14 cellular contexts compared by ENCODE assay signal in genomic region chr3:115245437-115245836, GRCh38.
DNase-seq lines count a peak whose midpoint lies in the region; ATAC-seq and TF ChIP-seq lines count a peak whose summit lies in the region.
"Had no signal": no experiment of that assay in that cellular context is flagged by ENCODE, and none has a peak within 500 bp of the region (broad histone marks: within the 10 kb centered on the region; RNA-seq: fewer than 3 reads in every experiment).

No MANE protein-coding gene starts in this region.

- ATAC-seq in mucosa of descending colon = no peak
- no peak for ATAC-seq in activated naive CD8-positive, alpha-beta T cell treated with anti-CD3 and anti-CD28 coated beads, Interleukin-2, amount 50 U/mL, for 24 hours
- ATAC-seq in GM19452 (IDR thresholded peaks at IDR 0.05; ENCODE audit: unreplicated experiment) = no peak

- H3K4me3 ChIP-seq in HFF-Myc (replicated peaks; ENCODE audit: low read depth, low read length) (no peak overlapping the region), hepatocyte (no peak overlapping the region), mucosa of descending colon (no peak overlapping the region)
- H3K4me3 ChIP-seq: right lobe of liver had no signal

- H3K9me3 ChIP-seq in hepatocyte (ENCODE audit: low read depth) (no peaks in the 10 kb centered on the region), mucosa of descending colon (no peaks in the 10 kb centered on the region)
- H3K9me3 ChIP-seq: right lobe of liver had no signal

- H3K27ac Mint-ChIP-seq in activated naive CD8-positive, alpha-beta T cell treated with anti-CD3 and anti-CD28 coated beads, Interleukin-2, amount 50 U/mL, for 24 hours = no peak overlapping the region
- H3K27ac Mint-ChIP-seq: B cell, endodermal cell had no signal

- no peaks in the 10 kb centered on the region for H4K20me1 ChIP-seq in hepatocyte (ENCODE audit: insufficient read depth, poor library complexity, severe bottlenecking)

- H3K36me3 ChIP-seq in hepatocyte (replicated peaks; ENCODE audit: insufficient read depth, low read depth) = no peaks in the 10 kb centered on the region
- H3K36me3 ChIP-seq in mucosa of descending colon (ENCODE audit: low read depth) = no peaks in the 10 kb centered on the region
- H3K36me3 ChIP-seq: right lobe of liver, WERI-Rb-1 had no signal

- H3K4me1 ChIP-seq in hepatocyte (ENCODE audit: insufficient read depth) (no peaks in the 10 kb centered on the region), mucosa of descending colon (ENCODE audit: low read depth) (no peaks in the 10 kb centered on the region)
- H3K4me1 ChIP-seq: right lobe of liver had no signal

- H3K4me3 Mint-ChIP-seq in activated naive CD8-positive, alpha-beta T cell treated with anti-CD3 and anti-CD28 coated beads, Interleukin-2, amount 50 U/mL, for 24 hours = no peak overlapping the region
- H3K4me3 Mint-ChIP-seq: B cell, endodermal cell had no signal

- H3K9me3 Mint-ChIP-seq in activated naive CD8-positive, alpha-beta T cell treated with anti-CD3 and anti-CD28 coated beads, Interleukin-2, amount 50 U/mL, for 24 hours = peaks cover 4% of the 10 kb centered on the region

- H3K27me3 Mint-ChIP-seq in activated naive CD8-positive, alpha-beta T cell treated with anti-CD3 and anti-CD28 coated beads, Interleukin-2, amount 50 U/mL, for 24 hours = no peaks in the 10 kb centered on the region

- no peaks in the 10 kb centered on the region for H3K9me2 ChIP-seq in hepatocyte (replicated peaks; ENCODE audit: insufficient read depth)

- H3K36me3 Mint-ChIP-seq in activated naive CD8-positive, alpha-beta T cell treated with anti-CD3 and anti-CD28 coated beads, Interleukin-2, amount 50 U/mL, for 24 hours (ENCODE audit: low read depth) = no peaks in the 10 kb centered on the region

- intact Hi-C loops in mucosa of descending colon (cut with DNase I, micrococcal nuclease) = no loop called here

- no peak overlapping the region for H3K27ac ChIP-seq in hepatocyte
- H3K27ac ChIP-seq: HL-60, right lobe of liver, WERI-Rb-1 had no signal

- TF ChIP-seq CTCF in HFF-Myc (IDR thresholded peaks at IDR 0.05; ENCODE audit: low read depth, low read length, missing control alignments) (no peak), hepatocyte (IDR thresholded peaks at IDR 0.05; ENCODE audit: poor library complexity) (no peak), mucosa of descending colon (IDR thresholded peaks at IDR 0.05) (no peak)

- peak; percentile 45 for DNase-seq in 8988T
- peak; percentile 78 for DNase-seq in HFF-Myc (ENCODE audit: extremely low read depth, low read depth)
- DNase-seq in amniotic stem cell (lab: John Stamatoyannopoulos, UW) = peak; percentile 72
- peak; percentile 60 for DNase-seq in hepatocyte (ENCODE audit: low spot score)
- DNase-seq in mucosa of descending colon = no peak
- no peak for DNase-seq in DMS79 (lab: John Stamatoyannopoulos, UW)
- DNase-seq in activated naive CD8-positive, alpha-beta T cell treated with anti-CD3 and anti-CD28 coated beads, Interleukin-2, amount 50 U/mL, for 24 hours = no peak
- DNase-seq: endodermal cell, NCI-H2029 treated with DMSO at 0.1 percent for 48 hours, right lobe of liver, WERI-Rb-1 had no signal

- no peaks in the 10 kb centered on the region for H3K79me2 ChIP-seq in hepatocyte

- no peaks in the 10 kb centered on the region for H3K4me1 Mint-ChIP-seq in activated naive CD8-positive, alpha-beta T cell treated with anti-CD3 and anti-CD28 coated beads, Interleukin-2, amount 50 U/mL, for 24 hours
- H3K4me1 Mint-ChIP-seq: B cell had no signal

- H3K27me3 ChIP-seq in hepatocyte = no peaks in the 10 kb centered on the region
- H3K27me3 ChIP-seq: right lobe of liver had no signal

- 55% methylated on average over 2 of the region's 2 CpGs for WGBS in hepatocyte (ENCODE audit: low lambda C conversion rate, missing lambda C conversion rate)

- no peak overlapping the region for H2AFZ ChIP-seq in hepatocyte

- H3K4me2 ChIP-seq in hepatocyte = no peak overlapping the region

Comparison
In these comparisons a context has a peak if more than half of its experiments do, and no peak if none do; other contexts are left out.
1. DNase-seq: peak in 8988T (single experiment), HFF-Myc (single experiment), amniotic stem cell (single experiment) and hepatocyte (single experiment); none in mucosa of descending colon (0 of 3), DMS79 (single experiment) and activated naive CD8-positive, alpha-beta T cell treated with anti-CD3 and anti-CD28 coated beads, Interleukin-2, amount 50 U/mL, for 24 hours (single experiment).